ENCODE assay signal across 8 cellular contexts in the genomic region with DNA sequence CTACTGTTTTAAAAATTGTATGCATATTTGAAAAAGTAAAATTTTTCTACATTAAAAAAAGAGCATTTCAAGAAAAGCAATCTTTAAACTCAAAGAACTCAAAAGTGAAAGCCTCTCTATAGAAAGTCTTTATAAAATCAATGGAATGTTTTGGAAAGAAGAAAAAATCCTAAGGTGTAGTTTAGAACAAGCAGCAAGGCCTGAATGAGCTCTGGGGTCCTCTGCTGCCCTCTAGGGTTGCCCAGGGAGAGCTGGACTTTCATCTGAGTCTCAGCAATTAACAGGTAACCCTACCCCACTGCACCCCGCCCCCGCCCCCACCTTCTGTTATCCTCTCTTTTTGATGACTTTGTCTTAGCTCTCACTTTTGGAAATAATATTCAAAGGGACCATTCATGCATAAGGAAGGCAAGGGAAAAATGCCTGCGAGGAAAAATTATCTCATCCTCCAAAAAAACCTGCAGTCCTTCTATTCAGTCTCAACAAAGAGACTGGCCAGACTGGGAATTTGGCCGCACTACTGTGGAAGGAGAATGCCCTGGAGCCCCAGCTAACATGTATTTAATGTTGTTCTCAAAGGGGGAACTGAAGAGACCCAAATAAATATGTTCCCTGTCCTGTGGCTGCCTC. TPM values are rescaled to one million over a fixed set of nuclear protein-coding genes. Genes with fewer than 3 reads are reported as not detected.
A peak's percentile ranks its signal among the peaks of the same experiment; 100 is the strongest.
DNase-seq lines count a peak whose midpoint lies in the region; ATAC-seq, FAIRE-seq and TF ChIP-seq lines count a peak whose summit lies in the region.

No MANE protein-coding gene starts in this region.

- H2BK20ac ChIP-seq in H9 (ENCODE audit: low read depth, low read length, poor library complexity, severe bottlenecking) = no peak overlapping the region

- no peak overlapping the region for H2BK12ac ChIP-seq in H9 (ENCODE audit: insufficient read length, low read depth, low read length)

- no peak overlapping the region for H2BK120ac ChIP-seq in H9 (ENCODE audit: low read depth, low read length, poor library complexity, severe bottlenecking)

- H3K4me3 Mint-ChIP-seq in H9 = no peak overlapping the region
- H3K4me3 Mint-ChIP-seq in brain = no peak overlapping the region

- H4K20me1 ChIP-seq in H9 (ENCODE audit: control insufficient read depth, insufficient read depth, insufficient read length) (no peaks in the 10 kb centered on the region), keratinocyte (ENCODE audit: control insufficient read depth, extremely low read depth, insufficient read depth, low read length) (no peaks in the 10 kb centered on the region)

- H3K9ac ChIP-seq in H9 (ENCODE audit: extremely low read depth, insufficient read length, low read length) = no peak overlapping the region
- H3K9ac ChIP-seq in keratinocyte (ENCODE audit: control insufficient read depth, extremely low read depth, insufficient read depth, low read length) = no peak overlapping the region

- H3K9me3 ChIP-seq in H9 (ENCODE audit: control insufficient read depth, low read depth, low read length) (no peaks in the 10 kb centered on the region), keratinocyte (ENCODE audit: control insufficient read depth, low read depth, low read length) (no peaks in the 10 kb centered on the region), testis (no peaks in the 10 kb centered on the region)

- H3K4me1 Mint-ChIP-seq in H9 = peaks cover 0 to 6% of the 10 kb centered on the region in 2 experiments; a peak in 3 of 4 replicates
- H3K4me1 Mint-ChIP-seq in brain = peaks cover 21% of the 10 kb centered on the region

- H2AFZ ChIP-seq in H9 (ENCODE audit: low read length) = no peak overlapping the region
- H2AFZ ChIP-seq in keratinocyte (ENCODE audit: control insufficient read depth, low read length) = no peak overlapping the region

- no peak overlapping the region for H3K18ac ChIP-seq in H9 (ENCODE audit: insufficient read length, low read depth, low read length)

- H3K79me2 ChIP-seq in H9 (ENCODE audit: insufficient read depth, low read length) = no peaks in the 10 kb centered on the region
- no peaks in the 10 kb centered on the region for H3K79me2 ChIP-seq in keratinocyte (ENCODE audit: control insufficient read depth, insufficient read depth, low read length)

- H3K4me2 ChIP-seq in H9 (ENCODE audit: insufficient read depth, insufficient read length, low read length) (no peak overlapping the region), keratinocyte (ENCODE audit: control insufficient read depth, extremely low read depth, insufficient read depth, low read depth, low read length) (no peak overlapping the region)

- no peak overlapping the region for H4K91ac ChIP-seq in H9 (ENCODE audit: insufficient read length, low read depth, low read length)

- H4K5ac ChIP-seq in H9 (ENCODE audit: insufficient read length, low read depth, low read length) = no peak overlapping the region

- no peaks in the 10 kb centered on the region for H3K9me3 Mint-ChIP-seq in H9
- no peaks in the 10 kb centered on the region for H3K9me3 Mint-ChIP-seq in brain

- H3K23ac ChIP-seq in H9 (ENCODE audit: insufficient read length, low read depth, low read length) = no peak overlapping the region

- H3K4ac ChIP-seq in H9 (ENCODE audit: low read depth, low read length) = no peak overlapping the region

- H2AK5ac ChIP-seq in H9 (ENCODE audit: insufficient read length, low read length) = no peak overlapping the region

- H3K36me3 Mint-ChIP-seq in H9 (ENCODE audit: insufficient read depth in 1 of 3, low read depth in 3 of 3) (peaks cover 9 to 23% (median 19%) of the 10 kb centered on the region in 3 experiments; a peak in 6 of 7 replicates), brain (peaks cover 53% of the 10 kb centered on the region)

- no peaks in the 10 kb centered on the region for H3K79me1 ChIP-seq in H9 (ENCODE audit: insufficient read depth, low read depth, low read length, poor library complexity, severe bottlenecking)

- H3K27me3 ChIP-seq in H9 (ENCODE audit: insufficient read depth, low read length) = no peaks in the 10 kb centered on the region
- no peaks in the 10 kb centered on the region for H3K27me3 ChIP-seq in keratinocyte (ENCODE audit: control insufficient read depth, extremely low read depth, insufficient read depth, low read length)
- no peaks in the 10 kb centered on the region for H3K27me3 ChIP-seq in testis

- H4K8ac ChIP-seq in H9 (replicated peaks; ENCODE audit: insufficient read length, low read depth, low read length) = no peak overlapping the region

- no peak overlapping the region for H3K27ac ChIP-seq in H9 (ENCODE audit: insufficient read length, low read depth, low read length)
- H3K27ac ChIP-seq in keratinocyte (ENCODE audit: control insufficient read depth, insufficient read depth, low read length) = no peak overlapping the region
- no peak overlapping the region for H3K27ac ChIP-seq in testis

- H3K4me1 ChIP-seq in H9 (ENCODE audit: insufficient read depth, low read length) (no peaks in the 10 kb centered on the region; the same call in 1 of the 2 replicates), keratinocyte (ENCODE audit: control insufficient read depth, extremely low read depth, insufficient read depth, low read length) (no peaks in the 10 kb centered on the region), testis (peaks cover 18% of the 10 kb centered on the region)

- no peak for TF ChIP-seq POLR2A in testis (IDR thresholded peaks at IDR 0.05)

- H3K23me2 ChIP-seq in H9 (ENCODE audit: insufficient read length, low read depth, low read length, poor library complexity, severe bottlenecking) = no peaks in the 10 kb centered on the region

- no peak for ATAC-seq in GM19023 (IDR thresholded peaks at IDR 0.05; ENCODE audit: unreplicated experiment)
- no peak for ATAC-seq in GM18511 (IDR thresholded peaks at IDR 0.05; ENCODE audit: unreplicated experiment)

- H3K36me3 ChIP-seq in keratinocyte (ENCODE audit: control insufficient read depth in 2 of 2, extremely low read depth in 1 of 2, insufficient read depth in 2 of 2, low read length in 2 of 2) (peaks cover 12 to 13% of the 10 kb centered on the region in 2 experiments), testis (ENCODE audit: low read depth, missing control alignments) (no peaks in the 10 kb centered on the region)

- DNase-seq in DMS 273 (lab: John Stamatoyannopoulos, UW; ENCODE audit: unreplicated experiment) (peak; percentile 67), H9 (peak; percentile 72), OCI-M1 (lab: John Stamatoyannopoulos, UW) (peak; percentile 72), keratinocyte (ENCODE audit: low read depth, low spot score) (no peak), testis (peak; percentile 48)

- H3K56ac ChIP-seq in H9 (ENCODE audit: insufficient read length, low read depth, low read length) = no peak overlapping the region

- H3K9me1 ChIP-seq in keratinocyte (ENCODE audit: control insufficient read depth, extremely low read depth, insufficient read depth, low read length) = no peaks in the 10 kb centered on the region

- H3K27me3 Mint-ChIP-seq in H9 (ENCODE audit: low read depth) (no peaks in the 10 kb centered on the region), brain (no peaks in the 10 kb centered on the region)

- TF ChIP-seq CTCF in H9 (conservative IDR thresholded peaks at IDR 0.05) = peak; percentile 86
- peak; percentile 63 to 75 for TF ChIP-seq CTCF in brain (conservative IDR thresholded peaks at IDR 0.05)
- TF ChIP-seq CTCF in keratinocyte (optimal IDR thresholded peaks at IDR 0.05 in 1 of 3, IDR thresholded peaks at IDR 0.05 in 1 of 3, conservative IDR thresholded peaks at IDR 0.05 in 1 of 3; ENCODE audit: extremely low read depth in 1 of 3, insufficient read depth in 2 of 3, low read length in 3 of 3) = peak; percentile 53 to 78 (median 75)
- peak in 1 of 3 experiments; percentile 58 for TF ChIP-seq CTCF in testis (IDR thresholded peaks at IDR 0.05)

- intact Hi-C loops in testis (cut with DNase I; ENCODE audit: low total_unique reads) = no loop called here

- dilution Hi-C loops in keratinocyte (cut with MboI; ENCODE audit: extremely low pct_ligation_motif_present, low sequenced_read_pairs) = no loop called here

- H3K27ac Mint-ChIP-seq in H9 (peak overlapping the region in 2 of 3 experiments; percentile 19 to 59; a peak in 2 of 7 replicates), brain (peak overlapping the region in 4 of 5 experiments; percentile 37 to 78 (median 62))

- H3K4me3 ChIP-seq in keratinocyte (ENCODE audit: control insufficient read depth in 2 of 3, extremely low read depth in 1 of 3, insufficient read depth in 2 of 3, low read depth in 1 of 3, low read length in 3 of 3) = no peak overlapping the region
- no peak overlapping the region for H3K4me3 ChIP-seq in testis

- WGBS in H9 (ENCODE audit: extremely low coverage, insufficient read length, low lambda C conversion rate) = no CpG with 5 or more reads among the region's 4 CpGs
- 41 to 68% methylated on average over 4 of the region's 4 CpGs for WGBS in testis, 2 donors

- FAIRE-seq in keratinocyte (lab: Jason Lieb, UNC) = no peak

- H2BK15ac ChIP-seq in H9 (ENCODE audit: low read depth, low read length) = no peak overlapping the region

- H2BK5ac ChIP-seq in H9 (ENCODE audit: insufficient read length, low read length) = no peak overlapping the region

- H3K14ac ChIP-seq in H9 (ENCODE audit: insufficient read depth, low read length) = no peak overlapping the region

- H3T11ph ChIP-seq in H9 (ENCODE audit: low read length) = no peak overlapping the region

RNA-seq across cellular contexts. Expression of gene SLC25A30, which starts 24.1 kb away (rescaled TPM):
- 5.4 and 6.3 TPM in 2 replicates for total RNA-seq in H9 (2021)
- 3.0 TPM for polyA plus RNA-seq in brain (ENCODE audit: insufficient read depth, low read depth, low replicate concordance)
- polyA plus RNA-seq in keratinocyte = 21.4 to 26.8 TPM (median 24.5 TPM) in 3 replicates
- polyA plus RNA-seq in keratinocyte (2011; ENCODE audit: low read depth) = 20.1 TPM
- 18.5 and 29.4 TPM in 2 replicates for polyA plus RNA-seq in keratinocyte (2011; cell fraction: cytosol; rRNA removed)
- polyA plus RNA-seq in keratinocyte (2011; cell fraction: nucleus; rRNA removed) = 20.8 and 21.6 TPM in 2 replicates
- 10.6 and 19.4 TPM in 2 replicates for polyA plus RNA-seq in keratinocyte (2012; ENCODE audit: low replicate concordance)
- 26.0 to 49.0 TPM (median 46.0 TPM) in 3 replicates for polyA minus RNA-seq in keratinocyte
- polyA minus RNA-seq in keratinocyte (2011; cell fraction: cytosol; rRNA and poly(A)+ RNA removed) = 19.0 TPM
- 11.8 and 33.2 TPM in 2 replicates for polyA minus RNA-seq in keratinocyte (2011; cell fraction: nucleus; rRNA and poly(A)+ RNA removed)
- total RNA-seq in testis = 10 to 100 TPM; 15.7 to 16.4 TPM
- 14.5 TPM for polyA plus RNA-seq in testis (ENCODE audit: insufficient read depth, low read depth, low replicate concordance)

RNA-seq across cellular contexts. Expression of gene TPT1, which starts 53.1 kb away (rescaled TPM):
- total RNA-seq in H9 (2021) (2,205 and 2,239 TPM in 2 replicates), testis (1,000 to 10,000 TPM in 1 of 2 donors, 100 to 1,000 TPM in 1; 789 to 1,272 TPM)
- polyA plus RNA-seq in brain (ENCODE audit: insufficient read depth, low read depth, low replicate concordance) (2,324 TPM), keratinocyte (3,409 to 8,174 TPM (median 5,358 TPM) in 3 replicates), testis (ENCODE audit: insufficient read depth, low read depth, low replicate concordance) (2,831 TPM)
- polyA plus RNA-seq in keratinocyte (2011; ENCODE audit: low read depth) = 7,356 TPM
- 5,519 and 7,789 TPM in 2 replicates for polyA plus RNA-seq in keratinocyte (2011; cell fraction: cytosol; rRNA removed)
- 862 and 1,110 TPM in 2 replicates for polyA plus RNA-seq in keratinocyte (2011; cell fraction: nucleus; rRNA removed)
- 3,680 and 8,566 TPM in 2 replicates for polyA plus RNA-seq in keratinocyte (2012; ENCODE audit: low replicate concordance)
- polyA minus RNA-seq in keratinocyte = 719 to 1,720 TPM (median 1,132 TPM) in 3 replicates
- 1,849 TPM for polyA minus RNA-seq in keratinocyte (2011; cell fraction: cytosol; rRNA and poly(A)+ RNA removed)
- 199 and 344 TPM in 2 replicates for polyA minus RNA-seq in keratinocyte (2011; cell fraction: nucleus; rRNA and poly(A)+ RNA removed)
